Comparison of ENCODE assay signal across 8 cellular contexts in genomic region chr1:26164036-26164927, GRCh38. TPM values are rescaled to one million over a fixed set of nuclear protein-coding genes. Genes with fewer than 3 reads are reported as not detected.
DNase-seq lines count a peak whose midpoint lies in the region; ATAC-seq and TF ChIP-seq lines count a peak whose summit lies in the region.

No MANE protein-coding gene starts in this region.

- H2AFZ ChIP-seq in GM23248: peak overlapping the region; percentile 82

- no peaks in the 10 kb centered on the region for H3F3A ChIP-seq in GM23248 (ENCODE audit: insufficient read depth)

- no peaks in the 10 kb centered on the region for H3K36me3 ChIP-seq in GM23248 (ENCODE audit: low read depth)

- peak overlapping the region; percentile 68 for H3K4me3 Mint-ChIP-seq in dendritic cell treated with granulocyte-macrophage colony-stimulating factor and Interleukin-4, amounts not matched to agents 40 ng/mL and 50 ng/mL, for 4 days
- peak overlapping the region; percentile 79 for H3K4me3 Mint-ChIP-seq in memory B cell

- peak; percentile 66 to 69 for ATAC-seq in activated CD4-positive, CD25-positive, alpha-beta regulatory T cell treated with anti-CD3 and anti-CD28 coated beads, Interleukin-2, amount 50 U/mL, for 24 hours
- peak; percentile 79 for ATAC-seq in memory B cell (ENCODE audit: low read depth)
- ATAC-seq in GM19463 (IDR thresholded peaks at IDR 0.05; ENCODE audit: unreplicated experiment): no peak

- peak overlapping the region; percentile 19; the same call in 1 of the 2 replicates for H3K9ac ChIP-seq in GM23248

- H3K27ac ChIP-seq in 22Rv1 (no peak overlapping the region), GM23248 (no peak overlapping the region)

- intact Hi-C loops in dendritic cell treated with granulocyte-macrophage colony-stimulating factor and Interleukin-4, amounts not matched to agents 40 ng/mL and 50 ng/mL, for 4 days (cut with micrococcal nuclease): loop anchor here (5.0 kb wide), 2 partner anchors 57 to 127 kb away; no protein-coding TSS in a partner anchor

- H3K9me2 ChIP-seq in GM23248 (ENCODE audit: insufficient read depth): no peaks in the 10 kb centered on the region

- peaks cover 16% of the 10 kb centered on the region for H3K27me3 ChIP-seq in GM23248 (replicated peaks; ENCODE audit: insufficient read depth)

- in situ Hi-C loops in GM23248 (cut with MboI): no loop called here

- no peaks in the 10 kb centered on the region for H3K79me2 ChIP-seq in GM23248 (ENCODE audit: insufficient read depth)

- H4K20me1 ChIP-seq in GM23248 (ENCODE audit: insufficient read depth): no peaks in the 10 kb centered on the region

- peaks cover 65% of the 10 kb centered on the region for H3K27me3 Mint-ChIP-seq in dendritic cell treated with granulocyte-macrophage colony-stimulating factor and Interleukin-4, amounts not matched to agents 40 ng/mL and 50 ng/mL, for 4 days
- peaks cover 14% of the 10 kb centered on the region for H3K27me3 Mint-ChIP-seq in memory B cell

- TF ChIP-seq CTCF in 22Rv1 (IDR thresholded peaks at IDR 0.05): peak; percentile 97

- peaks cover 28% of the 10 kb centered on the region for H3K4me1 Mint-ChIP-seq in dendritic cell treated with granulocyte-macrophage colony-stimulating factor and Interleukin-4, amounts not matched to agents 40 ng/mL and 50 ng/mL, for 4 days (ENCODE audit: low read depth)
- peaks cover 9% of the 10 kb centered on the region for H3K4me1 Mint-ChIP-seq in memory B cell

- no peaks in the 10 kb centered on the region for H3K36me3 Mint-ChIP-seq in dendritic cell treated with granulocyte-macrophage colony-stimulating factor and Interleukin-4, amounts not matched to agents 40 ng/mL and 50 ng/mL, for 4 days (ENCODE audit: low read depth)
- H3K36me3 Mint-ChIP-seq in memory B cell: no peaks in the 10 kb centered on the region

- no peaks in the 10 kb centered on the region for H3K9me3 ChIP-seq in GM23248 (ENCODE audit: low read depth)

- H3K4me2 ChIP-seq in GM23248 (ENCODE audit: unreplicated experiment): peak overlapping the region; percentile 77

- DNase-seq in GM23248: peak; percentile 67
- peak; percentile 64 to 80 for DNase-seq in memory B cell (ENCODE audit: low spot score in 2 of 2)
- DNase-seq in stimulated activated CD8-positive, alpha-beta memory T cell treated with anti-CD3 and anti-CD28 coated beads, Interleukin-4, amount 100 ng/mL, for 24 hours (ENCODE audit: low read depth): peak; percentile 28
- no peak for DNase-seq in NCI-H1048 (lab: John Stamatoyannopoulos, UW)

- peak overlapping the region; percentile 42 for H3K27ac Mint-ChIP-seq in dendritic cell treated with granulocyte-macrophage colony-stimulating factor and Interleukin-4, amounts not matched to agents 40 ng/mL and 50 ng/mL, for 4 days
- no peak overlapping the region for H3K27ac Mint-ChIP-seq in memory B cell

- H3K4me3 ChIP-seq in GM23248: peak overlapping the region; percentile 65

- 10% methylated on average over 29 to 65 of the region's 73 CpGs for WGBS in GM23248 (ENCODE audit: low coverage in 1 of 2, low lambda C conversion rate in 2 of 2, missing lambda C conversion rate in 2 of 2), 2 experiments

- H3K4me1 ChIP-seq in GM23248 (ENCODE audit: insufficient read depth): no peaks in the 10 kb centered on the region

- H3K9me3 Mint-ChIP-seq in dendritic cell treated with granulocyte-macrophage colony-stimulating factor and Interleukin-4, amounts not matched to agents 40 ng/mL and 50 ng/mL, for 4 days: no peaks in the 10 kb centered on the region
- H3K9me3 Mint-ChIP-seq in memory B cell: no peaks in the 10 kb centered on the region

RNA-seq across cellular contexts. Expression of gene C1orf232, which starts 4.5 kb away (rescaled TPM):
- total RNA-seq in GM23248 (2014; rRNA removed; shearing (Covaris generic)): not detected in 2 replicates
- polyA plus RNA-seq in GM23248 (2016; fragmentation: Nextera tagmentation; extraction: Ambion mirVana): not detected in 2 replicates

RNA-seq across cellular contexts. Expression of gene FAM110D, which starts 5.4 kb away (rescaled TPM):
- total RNA-seq in GM23248 (2014; rRNA removed; shearing (Covaris generic)): 0.63 TPM in 1 of 2 replicates, not detected in the other
- not detected in 2 replicates for polyA plus RNA-seq in GM23248 (2016; fragmentation: Nextera tagmentation; extraction: Ambion mirVana)

RNA-seq across cellular contexts. Expression of gene ZNF593, which starts 5.4 kb away (rescaled TPM):
- total RNA-seq in GM23248 (2014; rRNA removed; shearing (Covaris generic)): 8.2 and 25.0 TPM in 2 replicates
- 61.2 and 65.8 TPM in 2 replicates for polyA plus RNA-seq in GM23248 (2016; fragmentation: Nextera tagmentation; extraction: Ambion mirVana)

RNA-seq across cellular contexts. Expression of gene ZNF593OS, which starts 7.3 kb away (rescaled TPM):
- total RNA-seq in GM23248 (2014; rRNA removed; shearing (Covaris generic)): not detected in 2 replicates
- 0.81 and 0.85 TPM in 2 replicates for polyA plus RNA-seq in GM23248 (2016; fragmentation: Nextera tagmentation; extraction: Ambion mirVana)

RNA-seq across cellular contexts. Expression of gene CNKSR1, which starts 13.0 kb away (rescaled TPM):
- 0.51 TPM in 1 of 2 replicates, not detected in the other for total RNA-seq in GM23248 (2014; rRNA removed; shearing (Covaris generic))
- 0.10 TPM in 1 of 2 replicates, not detected in the other for polyA plus RNA-seq in GM23248 (2016; fragmentation: Nextera tagmentation; extraction: Ambion mirVana)
